27 cellular contexts compared by ENCODE assay signal in the genomic region with DNA sequence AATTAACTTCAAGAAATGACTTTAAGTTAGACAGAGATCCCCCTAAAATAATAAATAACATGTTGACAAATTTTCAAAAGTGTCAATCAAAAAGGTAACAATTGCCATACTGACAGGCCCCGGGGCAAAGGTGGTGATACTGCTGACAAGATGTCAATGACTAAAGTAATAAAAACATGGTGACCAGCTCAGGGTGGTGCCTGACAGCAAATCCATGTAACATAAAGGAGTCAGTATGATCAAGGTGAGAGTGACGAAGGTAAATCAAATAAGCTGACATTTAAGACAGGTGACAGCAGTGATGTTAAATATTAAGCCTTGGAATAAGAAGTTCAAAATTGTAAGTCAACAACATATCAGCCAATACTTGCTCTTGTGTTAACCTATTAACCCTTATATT.
"Had no signal": no experiment of that assay in that cellular context is flagged by ENCODE, and none has a peak within 500 bp of the region (broad histone marks: within the 10 kb centered on the region; RNA-seq: fewer than 3 reads in every experiment).

No MANE protein-coding gene starts in this region.

- H3K4me3 ChIP-seq: neural progenitor cell, ovary, psoas muscle, right lobe of liver, sigmoid colon, stomach, thoracic aorta, thyroid gland, tibial nerve, upper lobe of left lung, vagina had no signal

- H3K4me1 ChIP-seq: neural progenitor cell, parathyroid adenoma, psoas muscle, right lobe of liver, sigmoid colon, stomach, thyroid gland, tibial nerve, upper lobe of left lung, vagina had no signal

- DNase-seq: nephron progenitor cell; occipital lobe; ovary; posterior cingulate gyrus; psoas muscle; right lobe of liver; sigmoid colon; small intestine; stimulated activated CD4-positive, alpha-beta T cell treated with anti-CD3 and anti-CD28 coated beads, Interleukin-15, amount 100 ng/mL, for 24 hours; stimulated activated CD4-positive, alpha-beta T cell treated with anti-CD3 and anti-CD28 coated beads, Interleukin-2, amount 100 ng/mL, for 24 hours; stimulated activated CD4-positive, alpha-beta T cell treated with anti-CD3 and anti-CD28 coated beads, Interleukin-2, amount 100 ng/mL, for 48 hours; stimulated activated CD4-positive, alpha-beta T cell treated with anti-CD3 and anti-CD28 coated beads, Interleukin-4, amount 100 ng/mL, for 24 hours; stimulated activated naive B cell treated with anti-CD40 and anti-IgM and Interleukin-4, amounts not matched to agents 10 μg/mL and 1 μg/mL and 100 μg/mL, for 72 hours; stimulated activated naive CD4-positive, alpha-beta T cell treated with Interleukin-2 at 50 U/mL for 16 hours; stomach; thyroid gland; trophoblast cell; upper lobe of left lung had no signal

- FAIRE-seq: urothelium cell line had no signal

- H3K9me3 ChIP-seq: ovary, psoas muscle, right lobe of liver, sigmoid colon, stomach, thoracic aorta, thyroid gland, tibial nerve, upper lobe of left lung, vagina had no signal

- ATAC-seq: natural killer cell treated with Interleukin-12 subunit alpha and Interleukin-12 subunit beta and Interleukin-15 and Interleukin-18, amount 100 ng/mL, for 72 hours; psoas muscle; right cardiac atrium; right lobe of liver; stimulated activated effector memory CD8-positive, alpha-beta T cell treated with anti-CD3 and anti-CD28 coated beads, Interleukin-12 subunit alpha, Interleukin-12 subunit beta, amount 100 ng/mL, for 72 hours; stimulated activated naive B cell treated with anti-CD40 and anti-IgM and Interleukin-4, amounts not matched to agents 10 μg/mL and 1 μg/mL and 100 μg/mL, for 72 hours had no signal

- H3K36me3 ChIP-seq: neural progenitor cell, ovary, right lobe of liver, sigmoid colon, stomach, thoracic aorta, thyroid gland, upper lobe of left lung, vagina had no signal
